ENCODE assay signal across 17 cellular contexts in genomic region chr1:22117851-22118250, GRCh38. TPM values are rescaled to one million over a fixed set of nuclear protein-coding genes. Genes with fewer than 3 reads are reported as not detected.
DNase-seq lines count a peak whose midpoint lies in the region; ATAC-seq and TF ChIP-seq lines count a peak whose summit lies in the region.
"Had no signal": no experiment of that assay in that cellular context is flagged by ENCODE, and none has a peak within 500 bp of the region (broad histone marks: within the 10 kb centered on the region; RNA-seq: fewer than 3 reads in every experiment).

No MANE protein-coding gene starts in this region.

- H3K4me1 Mint-ChIP-seq in activated naive CD8-positive, alpha-beta T cell (ENCODE audit: low read depth) = peaks cover 10% of the 10 kb centered on the region
- H3K4me1 Mint-ChIP-seq in activated naive CD8-positive, alpha-beta T cell treated with anti-CD3 and anti-CD28 coated beads, Interleukin-2, amount 50 U/mL, for 24 hours = peaks cover 21% of the 10 kb centered on the region
- H3K4me1 Mint-ChIP-seq in memory B cell = peaks cover 56% of the 10 kb centered on the region

- no peak for TF ChIP-seq POLR2A in uterus (IDR thresholded peaks at IDR 0.05)
- TF ChIP-seq POLR2A in esophagus squamous epithelium (IDR thresholded peaks at IDR 0.05) = no peak

- H3K36me3 Mint-ChIP-seq in activated naive CD8-positive, alpha-beta T cell = peaks cover 3% of the 10 kb centered on the region
- peaks cover 11% of the 10 kb centered on the region for H3K36me3 Mint-ChIP-seq in activated naive CD8-positive, alpha-beta T cell treated with anti-CD3 and anti-CD28 coated beads, Interleukin-2, amount 50 U/mL, for 24 hours (ENCODE audit: low read depth)
- peaks cover 11% of the 10 kb centered on the region for H3K36me3 Mint-ChIP-seq in memory B cell

- no peak for ATAC-seq in activated naive CD8-positive, alpha-beta T cell treated with anti-CD3 and anti-CD28 coated beads, Interleukin-2, amount 50 U/mL, for 24 hours
- no peak for ATAC-seq in memory B cell (ENCODE audit: low read depth)
- no peak for ATAC-seq in GM21381 (IDR thresholded peaks at IDR 0.05; ENCODE audit: unreplicated experiment)
- ATAC-seq: stimulated activated naive CD8-positive, alpha-beta T cell treated with anti-CD3 and anti-CD28 coated beads, Interleukin-15, Interleukin-2, amounts not matched to agents 100 U/mL and 50 U/mL, for 24 hours; T-cell had no signal

- H3K4me1 ChIP-seq in uterus = peaks cover 8 to 19% of the 10 kb centered on the region in 2 donors
- H3K4me1 ChIP-seq in esophagus squamous epithelium = peaks cover 12 to 86% (median 26%) of the 10 kb centered on the region in 3 donors

- H3K27me3 ChIP-seq in uterus (no peaks in the 10 kb centered on the region), esophagus squamous epithelium (no peaks in the 10 kb centered on the region)
- H3K27me3 ChIP-seq: BE2C, right atrium auricular region had no signal

- H3K9me3 ChIP-seq in uterus (no peaks in the 10 kb centered on the region), esophagus squamous epithelium (no peaks in the 10 kb centered on the region)
- H3K9me3 ChIP-seq: BE2C, right atrium auricular region had no signal

- peak overlapping the region; percentile 28 for H3K27ac Mint-ChIP-seq in activated naive CD8-positive, alpha-beta T cell
- H3K27ac Mint-ChIP-seq in activated naive CD8-positive, alpha-beta T cell treated with anti-CD3 and anti-CD28 coated beads, Interleukin-2, amount 50 U/mL, for 24 hours = no peak overlapping the region
- H3K27ac Mint-ChIP-seq in memory B cell = peak overlapping the region; percentile 80

- H3K9me3 Mint-ChIP-seq in activated naive CD8-positive, alpha-beta T cell (ENCODE audit: low read depth) = no peaks in the 10 kb centered on the region
- H3K9me3 Mint-ChIP-seq in activated naive CD8-positive, alpha-beta T cell treated with anti-CD3 and anti-CD28 coated beads, Interleukin-2, amount 50 U/mL, for 24 hours = no peaks in the 10 kb centered on the region
- H3K9me3 Mint-ChIP-seq in memory B cell = no peaks in the 10 kb centered on the region
- H3K9me3 Mint-ChIP-seq: T-cell had no signal

- H3K36me3 ChIP-seq in uterus (no peaks in the 10 kb centered on the region), esophagus squamous epithelium (peaks cover 0 to 57% (median 2%) of the 10 kb centered on the region in 3 donors)
- H3K36me3 ChIP-seq: BE2C had no signal

- no peak overlapping the region for H3K4me3 Mint-ChIP-seq in activated naive CD8-positive, alpha-beta T cell
- no peak overlapping the region for H3K4me3 Mint-ChIP-seq in activated naive CD8-positive, alpha-beta T cell treated with anti-CD3 and anti-CD28 coated beads, Interleukin-2, amount 50 U/mL, for 24 hours
- peak overlapping the region; percentile 6 for H3K4me3 Mint-ChIP-seq in memory B cell
- H3K4me3 Mint-ChIP-seq: T-cell had no signal

- WGBS in esophagus squamous epithelium, 2 donors = 87 to 100% methylated on average over 1 to 2 of the region's 5 CpGs

- DNase-seq in activated naive CD8-positive, alpha-beta T cell treated with anti-CD3 and anti-CD28 coated beads, Interleukin-2, amount 50 U/mL, for 24 hours = no peak
- DNase-seq in memory B cell (ENCODE audit: low spot score in 2 of 2) (no peak), uterus (peak; percentile 42 to 50), esophagus squamous epithelium (lab: John Stamatoyannopoulos, UW) (no peak), NOMO-1 treated with DMSO at 0.1 percent for 48 hours (lab: John Stamatoyannopoulos, UW; ENCODE audit: unreplicated experiment) (no peak)
- DNase-seq: activated CD4-positive, alpha-beta T cell treated with anti-CD3 and anti-CD28 coated beads, Interleukin-2, amount 50 U/mL, for 48 hours; BE2C; MM.1S; stimulated activated CD4-positive, alpha-beta T cell treated with anti-CD3 and anti-CD28 coated beads, Interleukin-4, amount 100 ng/mL, for 4 hours; stimulated activated naive CD8-positive, alpha-beta T cell treated with anti-CD3 and anti-CD28 coated beads, Interleukin-15, Interleukin-2, amounts not matched to agents 100 U/mL and 50 U/mL, for 24 hours; T-cell had no signal

- no peak overlapping the region for H3K4me3 ChIP-seq in uterus
- no peak overlapping the region for H3K4me3 ChIP-seq in esophagus squamous epithelium
- H3K4me3 ChIP-seq: right atrium auricular region had no signal

- TF ChIP-seq CTCF in uterus (IDR thresholded peaks at IDR 0.05) (no peak), esophagus squamous epithelium (IDR thresholded peaks at IDR 0.05) (no peak)

- intact Hi-C loops in uterus (cut with DNase I; ENCODE audit: low total_unique reads) = no loop called here
- intact Hi-C loops in esophagus squamous epithelium (cut with DNase I) = loop anchor here (10.0 kb wide), 1 partner anchor 297 kb away; no protein-coding TSS in a partner anchor

- H3K27ac ChIP-seq in angular gyrus (ENCODE audit: low read depth, low read length) (peak overlapping the region; percentile 63), uterus (peak overlapping the region in 1 of 2 donors; percentile 26), esophagus squamous epithelium (peak overlapping the region in 1 of 4 donors; percentile 13)
- H3K27ac ChIP-seq: HL-60 had no signal

- H3K27me3 Mint-ChIP-seq in activated naive CD8-positive, alpha-beta T cell = no peaks in the 10 kb centered on the region
- no peaks in the 10 kb centered on the region for H3K27me3 Mint-ChIP-seq in activated naive CD8-positive, alpha-beta T cell treated with anti-CD3 and anti-CD28 coated beads, Interleukin-2, amount 50 U/mL, for 24 hours
- no peaks in the 10 kb centered on the region for H3K27me3 Mint-ChIP-seq in memory B cell
- H3K27me3 Mint-ChIP-seq: T-cell had no signal

RNA-seq across cellular contexts. Expression of gene WNT4, which starts 25.0 kb away (rescaled TPM):
- total RNA-seq in uterus = 10 to 100 TPM in 2 of 4 donors, 1 to 10 TPM in 1, not detected in 1; 1.3 to 14.0 (median 11.5) TPM
- total RNA-seq in esophagus squamous epithelium = 10 to 100 TPM in 1 of 4 donors, 1 to 10 TPM in 3; 4.8 to 11.9 (median 6.6) TPM
- total RNA-seq: mononuclear cell, T-cell had no signal

Comparison
In these comparisons a context has a peak if more than half of its experiments do, and no peak if none do; other contexts are left out.
1. DNase-seq: peak in uterus (2 of 2); none in activated naive CD8-positive, alpha-beta T cell treated with anti-CD3 and anti-CD28 coated beads, Interleukin-2, amount 50 U/mL, for 24 hours (single experiment), memory B cell (0 of 2), esophagus squamous epithelium (single experiment) and NOMO-1 treated with DMSO at 0.1 percent for 48 hours (single experiment).